Comparison of ENCODE assay signal across 25 cellular contexts in the genomic region with DNA sequence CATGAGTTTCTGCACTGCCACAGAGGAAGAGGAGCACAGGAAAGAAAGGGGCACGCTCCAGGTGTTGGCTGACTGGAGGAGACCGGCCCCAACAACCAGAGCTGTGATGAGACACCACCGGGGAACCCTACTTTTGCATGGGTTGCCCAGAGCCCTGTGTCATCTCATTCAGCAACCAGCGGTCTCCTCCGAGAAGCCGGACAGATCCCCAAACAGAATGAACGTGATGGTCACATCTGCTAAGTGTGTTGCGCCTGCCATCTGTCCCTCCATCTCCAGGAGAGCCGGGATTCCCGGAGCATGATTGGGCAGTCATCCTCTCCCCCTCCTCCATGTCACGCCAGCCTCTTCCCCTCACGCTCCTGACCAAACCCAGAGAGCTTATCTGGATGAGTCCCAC. TPM values are rescaled to one million over a fixed set of nuclear protein-coding genes. Genes with fewer than 3 reads are reported as not detected.
DNase-seq lines count a peak whose midpoint lies in the region; ATAC-seq and TF ChIP-seq lines count a peak whose summit lies in the region.
"Had no signal": no experiment of that assay in that cellular context is flagged by ENCODE, and none has a peak within 500 bp of the region (broad histone marks: within the 10 kb centered on the region; RNA-seq: fewer than 3 reads in every experiment).

No MANE protein-coding gene starts in this region.

- H3K4me3 ChIP-seq in right atrium auricular region = no peak overlapping the region
- H3K4me3 ChIP-seq: SJSA1 had no signal

- H3K27me3 ChIP-seq in right atrium auricular region = no peaks in the 10 kb centered on the region
- H3K27me3 ChIP-seq: BE2C, SJSA1 had no signal

- intact Hi-C loops in Right ventricle myocardium inferior (cut with DNase I) = no loop called here

- DNase-seq in NCI-H82 (lab: John Stamatoyannopoulos, UW) (peak; percentile 15), NCI-H82 treated with DMSO at 0.1 percent for 48 hours (lab: John Stamatoyannopoulos, UW; ENCODE audit: unreplicated experiment) (no peak), right atrium auricular region (ENCODE audit: low spot score) (peak; percentile 18), Right ventricle myocardium inferior (ENCODE audit: missing footprints) (no peak), mesenteric fat pad (ENCODE audit: low spot score) (peak; percentile 82), EL (no peak), Ammon's horn (ENCODE audit: low spot score) (no peak)
- DNase-seq in activated CD4-positive, CD25-positive, alpha-beta regulatory T cell (lab: John Stamatoyannopoulos, UW) = no peak
- DNase-seq: BE2C; CD8-positive, alpha-beta memory T cell; DMS 273 treated with DMSO at 0.1 percent for 48 hours; DMS79; GF-D8; IMR-90; MM.1S; NCI-H1694; NCI-H2029 treated with DMSO at 0.1 percent for 48 hours; NCI-H446 treated with DMSO at 0.1 percent for 48 hours; NK-92 treated with Interleukin-12 subunit alpha and Interleukin-12 subunit beta, amount 100 ng/mL, for 24 hours; PC-3; Right ventricle myocardium superior had no signal

- H3K9me3 ChIP-seq in right atrium auricular region = no peaks in the 10 kb centered on the region
- H3K9me3 ChIP-seq: BE2C, SJSA1 had no signal

- no peaks in the 10 kb centered on the region for H3K4me1 ChIP-seq in right atrium auricular region

- peaks cover 36% of the 10 kb centered on the region for H3K36me3 ChIP-seq in right atrium auricular region
- H3K36me3 ChIP-seq: BE2C had no signal

- no peak for TF ChIP-seq CTCF in right atrium auricular region (IDR thresholded peaks at IDR 0.05)

- no peak for ATAC-seq in Right ventricle myocardium inferior
- ATAC-seq: HCT116, PC-3 had no signal

- H3K27ac ChIP-seq in right atrium auricular region = no peak overlapping the region
- H3K27ac ChIP-seq: 22Rv1, KMS-11, SJSA1 had no signal

RNA-seq across cellular contexts. Expression of a gene that starts 22.9 kb away (rescaled TPM):
- 1 to 10 TPM; 7.5 to 8.5 TPM for total RNA-seq in right atrium auricular region
- 13.2 TPM for total RNA-seq in Right ventricle myocardium inferior
- 43.8 TPM for total RNA-seq in mesenteric fat pad

Comparison
In these comparisons a context has a peak if more than half of its experiments do, and no peak if none do; other contexts are left out.
1. DNase-seq: peak in NCI-H82 (single experiment), right atrium auricular region (single experiment) and mesenteric fat pad (single experiment); none in NCI-H82 treated with DMSO at 0.1 percent for 48 hours (single experiment), Right ventricle myocardium inferior (single experiment), activated CD4-positive, CD25-positive, alpha-beta regulatory T cell (0 of 4), EL (single experiment) and Ammon's horn (single experiment).